In genomic region chr1:51878616-51879336, GRCh38 we compare ENCODE assay signal across 1 cellular context.
TF ChIP-seq lines count a peak whose summit lies in the region.

Gene NRDC, minus strand, starts transcription at chr1:51878727. Its CDS starts 112 bp downstream, at chr1:51878615.

TF ChIP-seq in HepG2, 621 proteins besides CTCF, POLR2A, EP300 and RAD21 (continued from another document):
- TF ChIP-seq, protein P1, sequence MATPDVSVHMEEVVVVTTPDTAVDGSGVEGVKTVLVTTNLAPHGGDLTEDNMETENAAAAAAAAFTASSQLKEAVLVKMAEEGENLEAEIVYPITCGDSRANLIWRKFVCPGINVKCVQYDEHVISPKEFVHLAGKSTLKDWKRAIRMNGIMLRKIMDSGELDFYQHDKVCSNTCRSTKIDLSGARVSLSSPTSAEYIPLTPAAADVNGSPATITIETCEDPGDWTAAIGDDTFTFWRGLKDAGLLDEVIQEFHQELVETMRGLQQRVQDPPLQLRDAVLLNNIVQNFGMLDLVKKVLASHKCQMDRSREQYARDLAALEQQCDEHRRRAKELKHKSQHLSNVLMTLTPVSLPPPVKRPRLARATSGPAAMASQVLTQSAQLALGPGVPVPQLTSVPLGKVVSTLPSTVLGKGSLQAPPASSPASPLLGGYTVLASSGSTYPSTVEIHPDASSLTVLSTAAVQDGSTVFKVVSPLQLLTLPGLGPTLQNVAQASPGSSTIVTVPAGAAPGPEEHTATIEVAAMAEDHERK (CRISPR knock-in tag; IDR thresholded peaks at IDR 0.05; ENCODE audit: low read depth): no peak; the same call in 1 of the 2 replicates
- TF ChIP-seq ZNF782 (CRISPR knock-in tag; IDR thresholded peaks at IDR 0.05; ENCODE audit: borderline replicate concordance) (peak; percentile 79), ASH2L (IDR thresholded peaks at IDR 0.05; ENCODE audit: insufficient read length, low read depth, low read length) (peak; percentile 90), NFE2 (CRISPR knock-in tag; IDR thresholded peaks at IDR 0.05) (no peak; the same call in 1 of the 2 replicates), SETDB1 (CRISPR knock-in tag; IDR thresholded peaks at IDR 0.05; ENCODE audit: borderline replicate concordance) (no peak), XRCC5 (optimal IDR thresholded peaks at IDR 0.05; ENCODE audit: low read length) (peak; percentile 63), FIP1L1 (IDR thresholded peaks at IDR 0.05; ENCODE audit: borderline replicate concordance, insufficient read depth, low read depth, low read length) (no peak), RNF2 (conservative IDR thresholded peaks at IDR 0.05; ENCODE audit: low read depth) (no peak), TBX3 (IDR thresholded peaks at IDR 0.05; ENCODE audit: borderline replicate concordance) (peak; percentile 51; the same call in 1 of the 2 replicates), ZNF276 (CRISPR knock-in tag; IDR thresholded peaks at IDR 0.05; ENCODE audit: low read depth) (no peak), SRSF4 (IDR thresholded peaks at IDR 0.05; ENCODE audit: low read depth, low read length, poor library complexity, severe bottlenecking) (no peak), KLF13 (CRISPR knock-in tag; IDR thresholded peaks at IDR 0.05) (no peak), NFRKB (IDR thresholded peaks at IDR 0.05) (no peak), RBFOX2 (IDR thresholded peaks at IDR 0.05; ENCODE audit: low read depth, low read length) (peak; percentile 78), PLRG1 (conservative IDR thresholded peaks at IDR 0.05) (no peak), ZSCAN20 (CRISPR knock-in tag; IDR thresholded peaks at IDR 0.05; ENCODE audit: borderline replicate concordance) (no peak), KIAA2018 (CRISPR knock-in tag; IDR thresholded peaks at IDR 0.05; ENCODE audit: borderline replicate concordance) (no peak; the same call in 1 of the 2 replicates), SOX5 (CRISPR knock-in tag; IDR thresholded peaks at IDR 0.05; ENCODE audit: borderline replicate concordance) (peak; percentile 29), ZNF260 (CRISPR knock-in tag; IDR thresholded peaks at IDR 0.05; ENCODE audit: borderline replicate concordance, low read depth) (no peak), ZNF256 (CRISPR knock-in tag; conservative IDR thresholded peaks at IDR 0.05) (no peak), ADNP (CRISPR knock-in tag; IDR thresholded peaks at IDR 0.05) (no peak), ZMYM4 (CRISPR knock-in tag; IDR thresholded peaks at IDR 0.05) (peak; percentile 99), ZNF121 (CRISPR knock-in tag; IDR thresholded peaks at IDR 0.05) (no peak), RXRA (CRISPR knock-in tag; IDR thresholded peaks at IDR 0.05) (peak; percentile 62), NFIB (CRISPR knock-in tag; IDR thresholded peaks at IDR 0.05; ENCODE audit: borderline replicate concordance) (no peak), BHLHE40 (IDR thresholded peaks at IDR 0.05; ENCODE audit: low read length) (no peak; the same call in 1 of the 2 replicates), E2F1 (CRISPR knock-in tag; IDR thresholded peaks at IDR 0.05) (no peak), TBP (CRISPR knock-in tag; IDR thresholded peaks at IDR 0.05) (no peak), ZNF30 (CRISPR knock-in tag; IDR thresholded peaks at IDR 0.05) (no peak), TCF12 (IDR thresholded peaks at IDR 0.05) (no peak), TCF12 (CRISPR knock-in tag; IDR thresholded peaks at IDR 0.05) (no peak; the same call in 1 of the 2 replicates), FUBP1 (CRISPR knock-in tag; IDR thresholded peaks at IDR 0.05; ENCODE audit: borderline replicate concordance) (0 out of 2 replicates have a peak, but pooled peaks have one; percentile 36), HNRNPH1 (optimal IDR thresholded peaks at IDR 0.05; ENCODE audit: low read depth, low read length) (peak; percentile 31), CREB1 (IDR thresholded peaks at IDR 0.05) (peak; percentile 98), CREB1 (CRISPR knock-in tag; IDR thresholded peaks at IDR 0.05) (peak; percentile 99), ZNF567 (CRISPR knock-in tag; IDR thresholded peaks at IDR 0.05; ENCODE audit: borderline replicate concordance) (no peak), ZNF552 (CRISPR knock-in tag; IDR thresholded peaks at IDR 0.05; ENCODE audit: borderline replicate concordance) (0 out of 2 replicates have a peak, but pooled peaks have one; percentile 9), ZNF619 (CRISPR knock-in tag; IDR thresholded peaks at IDR 0.05) (no peak)
- TF ChIP-seq, protein P2, sequence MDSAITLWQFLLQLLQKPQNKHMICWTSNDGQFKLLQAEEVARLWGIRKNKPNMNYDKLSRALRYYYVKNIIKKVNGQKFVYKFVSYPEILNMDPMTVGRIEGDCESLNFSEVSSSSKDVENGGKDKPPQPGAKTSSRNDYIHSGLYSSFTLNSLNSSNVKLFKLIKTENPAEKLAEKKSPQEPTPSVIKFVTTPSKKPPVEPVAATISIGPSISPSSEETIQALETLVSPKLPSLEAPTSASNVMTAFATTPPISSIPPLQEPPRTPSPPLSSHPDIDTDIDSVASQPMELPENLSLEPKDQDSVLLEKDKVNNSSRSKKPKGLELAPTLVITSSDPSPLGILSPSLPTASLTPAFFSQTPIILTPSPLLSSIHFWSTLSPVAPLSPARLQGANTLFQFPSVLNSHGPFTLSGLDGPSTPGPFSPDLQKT (CRISPR knock-in tag; IDR thresholded peaks at IDR 0.05; ENCODE audit: borderline replicate concordance): no peak
- TF ChIP-seq, protein P3, sequence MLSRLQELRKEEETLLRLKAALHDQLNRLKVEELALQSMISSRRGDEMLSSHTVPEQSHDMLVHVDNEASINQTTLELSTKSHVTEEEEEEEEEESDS (CRISPR knock-in tag; IDR thresholded peaks at IDR 0.05; ENCODE audit: borderline replicate concordance): no peak
- TF ChIP-seq, protein P4, sequence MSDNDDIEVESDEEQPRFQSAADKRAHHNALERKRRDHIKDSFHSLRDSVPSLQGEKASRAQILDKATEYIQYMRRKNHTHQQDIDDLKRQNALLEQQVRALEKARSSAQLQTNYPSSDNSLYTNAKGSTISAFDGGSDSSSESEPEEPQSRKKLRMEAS (IDR thresholded peaks at IDR 0.05): peak; percentile 63
- TF ChIP-seq, protein P5, sequence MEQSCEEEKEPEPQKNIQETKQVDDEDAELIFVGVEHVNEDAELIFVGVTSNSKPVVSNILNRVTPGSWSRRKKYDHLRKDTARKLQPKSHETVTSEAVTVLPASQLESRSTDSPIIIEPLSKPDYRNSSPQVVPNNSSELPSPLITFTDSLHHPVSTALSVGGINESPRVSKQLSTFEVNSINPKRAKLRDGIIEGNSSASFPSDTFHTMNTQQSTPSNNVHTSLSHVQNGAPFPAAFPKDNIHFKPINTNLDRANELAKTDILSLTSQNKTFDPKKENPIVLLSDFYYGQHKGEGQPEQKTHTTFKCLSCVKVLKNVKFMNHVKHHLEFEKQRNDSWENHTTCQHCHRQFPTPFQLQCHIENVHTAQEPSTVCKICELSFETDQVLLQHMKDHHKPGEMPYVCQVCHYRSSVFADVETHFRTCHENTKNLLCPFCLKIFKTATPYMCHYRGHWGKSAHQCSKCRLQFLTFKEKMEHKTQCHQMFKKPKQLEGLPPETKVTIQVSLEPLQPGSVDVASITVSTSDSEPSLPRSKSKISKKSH (CRISPR knock-in tag; IDR thresholded peaks at IDR 0.05; ENCODE audit: borderline replicate concordance): peak; percentile 0; the same call in 1 of the 2 replicates
- TF ChIP-seq, protein P6, sequence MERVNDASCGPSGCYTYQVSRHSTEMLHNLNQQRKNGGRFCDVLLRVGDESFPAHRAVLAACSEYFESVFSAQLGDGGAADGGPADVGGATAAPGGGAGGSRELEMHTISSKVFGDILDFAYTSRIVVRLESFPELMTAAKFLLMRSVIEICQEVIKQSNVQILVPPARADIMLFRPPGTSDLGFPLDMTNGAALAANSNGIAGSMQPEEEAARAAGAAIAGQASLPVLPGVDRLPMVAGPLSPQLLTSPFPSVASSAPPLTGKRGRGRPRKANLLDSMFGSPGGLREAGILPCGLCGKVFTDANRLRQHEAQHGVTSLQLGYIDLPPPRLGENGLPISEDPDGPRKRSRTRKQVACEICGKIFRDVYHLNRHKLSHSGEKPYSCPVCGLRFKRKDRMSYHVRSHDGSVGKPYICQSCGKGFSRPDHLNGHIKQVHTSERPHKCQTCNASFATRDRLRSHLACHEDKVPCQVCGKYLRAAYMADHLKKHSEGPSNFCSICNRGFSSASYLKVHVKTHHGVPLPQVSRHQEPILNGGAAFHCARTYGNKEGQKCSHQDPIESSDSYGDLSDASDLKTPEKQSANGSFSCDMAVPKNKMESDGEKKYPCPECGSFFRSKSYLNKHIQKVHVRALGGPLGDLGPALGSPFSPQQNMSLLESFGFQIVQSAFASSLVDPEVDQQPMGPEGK (CRISPR knock-in tag; IDR thresholded peaks at IDR 0.05): peak; percentile 66; the same call in 1 of the 2 replicates
TF ChIP-seq in HepG2: peak in this region for 264.
